Comparison of ENCODE assay signal across 1 cellular context in the genomic region with DNA sequence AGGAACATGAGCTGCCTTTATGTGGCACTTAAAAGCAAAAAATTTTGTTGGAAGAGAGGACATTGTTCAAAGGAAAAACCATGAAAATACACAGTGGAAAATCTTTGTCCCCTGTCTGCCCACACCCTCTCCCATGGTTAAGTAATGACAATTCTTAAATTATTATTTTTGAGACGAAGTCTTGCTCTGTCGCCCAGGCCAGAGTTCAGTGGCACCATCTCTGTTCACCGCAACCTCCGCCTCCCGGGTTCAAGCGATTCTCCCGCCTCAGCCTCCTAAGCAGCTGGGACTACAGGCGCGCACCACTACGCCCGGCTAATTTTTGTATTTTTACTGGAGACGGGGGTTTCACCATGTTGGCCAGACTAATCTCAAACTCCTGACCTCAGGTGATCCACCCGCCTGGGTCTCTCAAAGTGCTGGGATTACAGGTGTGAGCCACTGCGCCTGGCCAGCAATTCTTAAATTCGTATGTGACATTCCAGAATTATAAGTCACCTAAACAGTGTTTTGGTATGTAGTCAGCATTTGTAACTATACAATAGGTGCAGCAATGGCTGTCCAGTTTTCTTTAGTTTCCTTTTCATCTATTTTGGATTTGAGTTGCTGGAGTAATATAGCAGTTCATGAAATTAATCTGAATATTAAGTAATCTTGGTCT.
TF ChIP-seq lines count a peak whose summit lies in the region.

No MANE protein-coding gene starts in this region.

TF ChIP-seq in IMR-90, 13 proteins besides CTCF, POLR2A, EP300 and RAD21 (continued from another document):
- TF ChIP-seq, protein P1, sequence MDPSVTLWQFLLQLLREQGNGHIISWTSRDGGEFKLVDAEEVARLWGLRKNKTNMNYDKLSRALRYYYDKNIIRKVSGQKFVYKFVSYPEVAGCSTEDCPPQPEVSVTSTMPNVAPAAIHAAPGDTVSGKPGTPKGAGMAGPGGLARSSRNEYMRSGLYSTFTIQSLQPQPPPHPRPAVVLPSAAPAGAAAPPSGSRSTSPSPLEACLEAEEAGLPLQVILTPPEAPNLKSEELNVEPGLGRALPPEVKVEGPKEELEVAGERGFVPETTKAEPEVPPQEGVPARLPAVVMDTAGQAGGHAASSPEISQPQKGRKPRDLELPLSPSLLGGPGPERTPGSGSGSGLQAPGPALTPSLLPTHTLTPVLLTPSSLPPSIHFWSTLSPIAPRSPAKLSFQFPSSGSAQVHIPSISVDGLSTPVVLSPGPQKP (IDR thresholded peaks at IDR 0.05; ENCODE audit: borderline replicate concordance, low read depth, low read length): no peak
- TF ChIP-seq RFX5 (IDR thresholded peaks at IDR 0.05; ENCODE audit: low read depth, low read length) (no peak), FOS (IDR thresholded peaks at IDR 0.05; ENCODE audit: low read depth, low read length) (no peak), CHD1 (IDR thresholded peaks at IDR 0.05; ENCODE audit: low read depth, low read length) (no peak), MAFK (IDR thresholded peaks at IDR 0.05; ENCODE audit: low read depth, low read length) (no peak), MAZ (IDR thresholded peaks at IDR 0.05; ENCODE audit: borderline replicate concordance, low read depth, low read length) (no peak), MXI1 (IDR thresholded peaks at IDR 0.05; ENCODE audit: borderline replicate concordance, low read depth, low read length) (no peak), RCOR1 (IDR thresholded peaks at IDR 0.05; ENCODE audit: insufficient replicate concordance, low read length) (no peak), BHLHE40 (IDR thresholded peaks at IDR 0.05; ENCODE audit: low read depth, low read length) (no peak), NFE2L2 (IDR thresholded peaks at IDR 0.05; ENCODE audit: low read depth, low read length) (no peak)
- TF ChIP-seq, protein P2, sequence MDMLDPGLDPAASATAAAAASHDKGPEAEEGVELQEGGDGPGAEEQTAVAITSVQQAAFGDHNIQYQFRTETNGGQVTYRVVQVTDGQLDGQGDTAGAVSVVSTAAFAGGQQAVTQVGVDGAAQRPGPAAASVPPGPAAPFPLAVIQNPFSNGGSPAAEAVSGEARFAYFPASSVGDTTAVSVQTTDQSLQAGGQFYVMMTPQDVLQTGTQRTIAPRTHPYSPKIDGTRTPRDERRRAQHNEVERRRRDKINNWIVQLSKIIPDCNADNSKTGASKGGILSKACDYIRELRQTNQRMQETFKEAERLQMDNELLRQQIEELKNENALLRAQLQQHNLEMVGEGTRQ (IDR thresholded peaks at IDR 0.05; ENCODE audit: low read depth, low read length): no peak
